18 cellular contexts compared by ENCODE assay signal in genomic region chr2:148701877-148702276, GRCh38. TPM values are rescaled to one million over a fixed set of nuclear protein-coding genes. Genes with fewer than 3 reads are reported as not detected.
DNase-seq lines count a peak whose midpoint lies in the region; ATAC-seq, FAIRE-seq and TF ChIP-seq lines count a peak whose summit lies in the region.
"Had no signal": no experiment of that assay in that cellular context is flagged by ENCODE, and none has a peak within 500 bp of the region (broad histone marks: within the 10 kb centered on the region; RNA-seq: fewer than 3 reads in every experiment).

No MANE protein-coding gene starts in this region.

- FAIRE-seq in G401.6 (lab: Jason Lieb, UNC) (peak; percentile 17), K562 (lab: Jason Lieb, UNC) (no peak)
- FAIRE-seq: GM12878, GM18507 had no signal

- peaks cover 6% of the 10 kb centered on the region; the same call in 2 of the 3 replicates for H3K36me3 ChIP-seq in K562 (ENCODE audit: control insufficient read depth, insufficient read depth, low read length)

- no peaks in the 10 kb centered on the region for H4K20me1 ChIP-seq in K562 (replicated peaks; ENCODE audit: control insufficient read depth, insufficient read depth, low read length)

- in situ Hi-C loops in K562 (cut with MboI), result no loop called here

- no peak overlapping the region for H3K4me2 ChIP-seq in K562 (ENCODE audit: insufficient read depth, low read length)

- H3K9ac ChIP-seq in K562 (ENCODE audit: insufficient read depth in 1 of 2, low read depth in 2 of 2, low read length in 2 of 2), result no peak overlapping the region

- intact Hi-C loops in activated CD8-positive, alpha-beta T cell treated with anti-CD3 and anti-CD28 coated beads for 36 hours (cut with micrococcal nuclease), result no loop called here
- intact Hi-C loops in K562 (cut with micrococcal nuclease), result no loop called here

- TF ChIP-seq RAD21 in K562 (CRISPR knock-in tag; conservative IDR thresholded peaks at IDR 0.05 in 1 of 2, IDR thresholded peaks at IDR 0.05 in 1 of 2), result no peak

- no peak overlapping the region for H2AFZ ChIP-seq in K562 (ENCODE audit: low read depth, low read length)

- H3K4me3 ChIP-seq in K562, result no peak overlapping the region
- H3K4me3 ChIP-seq: GM12878 had no signal

- H3K36me3 Mint-ChIP-seq in activated CD8-positive, alpha-beta T cell treated with anti-CD3 and anti-CD28 coated beads for 36 hours (ENCODE audit: low read depth), result peaks cover 83% of the 10 kb centered on the region
- H3K36me3 Mint-ChIP-seq in activated CD8-positive, alpha-beta T cell treated with anti-CD3 and anti-CD28 coated beads, Interleukin-2, amount 10 ng/mL, durations not matched to agents 7 days and 5 days (ENCODE audit: low read depth), result peaks cover 71% of the 10 kb centered on the region
- H3K36me3 Mint-ChIP-seq in progenitor cell of endocrine pancreas (ENCODE audit: insufficient read depth), result peaks cover 82% of the 10 kb centered on the region

- H3K9me3 Mint-ChIP-seq in activated CD8-positive, alpha-beta T cell treated with anti-CD3 and anti-CD28 coated beads for 36 hours, result peaks cover 31% of the 10 kb centered on the region
- peaks cover 50% of the 10 kb centered on the region for H3K9me3 Mint-ChIP-seq in activated CD8-positive, alpha-beta T cell treated with anti-CD3 and anti-CD28 coated beads, Interleukin-2, amount 10 ng/mL, durations not matched to agents 7 days and 5 days (ENCODE audit: insufficient read depth)
- H3K9me3 Mint-ChIP-seq in progenitor cell of endocrine pancreas (ENCODE audit: low read depth), result peaks cover 51% of the 10 kb centered on the region

- no peak for ATAC-seq in activated CD8-positive, alpha-beta T cell treated with anti-CD3 and anti-CD28 coated beads for 36 hours
- no peak for ATAC-seq in activated CD8-positive, alpha-beta T cell treated with anti-CD3 and anti-CD28 coated beads, Interleukin-2, amount 10 ng/mL, durations not matched to agents 7 days and 5 days
- no peak for ATAC-seq in K562
- no peak for ATAC-seq in GM18907 (IDR thresholded peaks at IDR 0.05; ENCODE audit: unreplicated experiment)
- ATAC-seq in GM19324 (IDR thresholded peaks at IDR 0.05; ENCODE audit: low FRiP score, unreplicated experiment), result no peak
- ATAC-seq: GM12878 had no signal

- no peaks in the 10 kb centered on the region for H3K27me3 ChIP-seq in K562 (ENCODE audit: control insufficient read depth in 2 of 2, insufficient read depth in 2 of 2, low read length in 2 of 2)

- no peak for TF ChIP-seq CTCF in activated CD8-positive, alpha-beta T cell treated with anti-CD3 and anti-CD28 coated beads for 36 hours (IDR thresholded peaks at IDR 0.05)
- TF ChIP-seq CTCF in K562 (IDR thresholded peaks at IDR 0.05 in 2 of 3, conservative IDR thresholded peaks at IDR 0.05 in 1 of 3; ENCODE audit: insufficient read depth in 2 of 3, low read depth in 1 of 3, low read length in 3 of 3) (no peak), progenitor cell of endocrine pancreas (IDR thresholded peaks at IDR 0.05; ENCODE audit: unreplicated experiment) (no peak)

- no TSS peak for BruUV-seq in K562 (replicated peaks; lab: Mats Ljungman, UMichigan)

- peaks cover 30% of the 10 kb centered on the region; the same call in 2 of the 3 replicates for H3K79me2 ChIP-seq in K562 (ENCODE audit: control insufficient read depth, insufficient read depth, low read length)

- H3K27ac ChIP-seq in K562 (ENCODE audit: extremely low read depth, low read depth, low read length), result no peak overlapping the region
- H3K27ac ChIP-seq: HL-60 had no signal

- TF ChIP-seq EP300 in K562 (IDR thresholded peaks at IDR 0.05; ENCODE audit: low read length), result no peak

- peaks cover 21% of the 10 kb centered on the region for H3K4me1 Mint-ChIP-seq in activated CD8-positive, alpha-beta T cell treated with anti-CD3 and anti-CD28 coated beads for 36 hours (ENCODE audit: low read depth)
- H3K4me1 Mint-ChIP-seq in activated CD8-positive, alpha-beta T cell treated with anti-CD3 and anti-CD28 coated beads, Interleukin-2, amount 10 ng/mL, durations not matched to agents 7 days and 5 days (ENCODE audit: low read depth), result no peaks in the 10 kb centered on the region
- H3K4me1 Mint-ChIP-seq in progenitor cell of endocrine pancreas (ENCODE audit: low read depth), result no peaks in the 10 kb centered on the region

- H3K9me1 ChIP-seq in K562 (ENCODE audit: control insufficient read depth, insufficient read depth, low read length), result no peaks in the 10 kb centered on the region

- H3K27me3 Mint-ChIP-seq in activated CD8-positive, alpha-beta T cell treated with anti-CD3 and anti-CD28 coated beads for 36 hours, result no peaks in the 10 kb centered on the region
- H3K27me3 Mint-ChIP-seq in activated CD8-positive, alpha-beta T cell treated with anti-CD3 and anti-CD28 coated beads, Interleukin-2, amount 10 ng/mL, durations not matched to agents 7 days and 5 days (ENCODE audit: low read depth), result no peaks in the 10 kb centered on the region
- H3K27me3 Mint-ChIP-seq in progenitor cell of endocrine pancreas, result no peaks in the 10 kb centered on the region
- H3K27me3 Mint-ChIP-seq: B cell; CD4-positive, alpha-beta T cell had no signal

- H3K27ac Mint-ChIP-seq in activated CD8-positive, alpha-beta T cell treated with anti-CD3 and anti-CD28 coated beads for 36 hours, result peak overlapping the region; percentile 36
- H3K27ac Mint-ChIP-seq in activated CD8-positive, alpha-beta T cell treated with anti-CD3 and anti-CD28 coated beads, Interleukin-2, amount 10 ng/mL, durations not matched to agents 7 days and 5 days, result no peak overlapping the region
- peak overlapping the region; percentile 71 for H3K27ac Mint-ChIP-seq in progenitor cell of endocrine pancreas
- H3K27ac Mint-ChIP-seq: B cell; CD4-positive, alpha-beta T cell; HFFc6 had no signal

- H3K4me1 ChIP-seq in K562 (replicated peaks in 1 of 2; ENCODE audit: control insufficient read depth in 2 of 2, insufficient read depth in 2 of 2, low read length in 2 of 2), result no peaks in the 10 kb centered on the region

- CTCF ChIA-PET in activated CD8-positive, alpha-beta T cell treated with anti-CD3 and anti-CD28 coated beads for 36 hours (lab: Charles Lee), result interaction anchor here (2.0 kb wide), 1 partner anchor 11 kb away, joined by 6 read pairs; no protein-coding TSS in a partner anchor
- CTCF ChIA-PET in activated CD8-positive, alpha-beta T cell treated with anti-CD3 and anti-CD28 coated beads, Interleukin-2, amount 10 ng/mL, durations not matched to agents 7 days and 5 days (lab: Charles Lee), result no interaction called here
- CTCF ChIA-PET in K562 (lab: Yijun Ruan, JAX; ENCODE audit: low intra/inter-chr PET ratio), result no interaction called here

- POLR2A ChIA-PET in activated CD8-positive, alpha-beta T cell treated with anti-CD3 and anti-CD28 coated beads for 36 hours (lab: Charles Lee), result no interaction called here
- POLR2A ChIA-PET in activated CD8-positive, alpha-beta T cell treated with anti-CD3 and anti-CD28 coated beads, Interleukin-2, amount 10 ng/mL, durations not matched to agents 7 days and 5 days (lab: Charles Lee), result no interaction called here
- POLR2A ChIA-PET in K562 (lab: Yijun Ruan, JAX), result no interaction called here

- H3K9me3 ChIP-seq in K562 (replicated peaks; ENCODE audit: control insufficient read depth, insufficient read depth, low read depth, low read length), result peaks cover 4% of the 10 kb centered on the region; the same call in 1 of the 2 replicates

- DNase-seq in activated CD8-positive, alpha-beta T cell treated with anti-CD3 and anti-CD28 coated beads for 36 hours, result no peak
- DNase-seq in activated CD8-positive, alpha-beta T cell treated with anti-CD3 and anti-CD28 coated beads, Interleukin-2, amount 10 ng/mL, durations not matched to agents 7 days and 5 days, result no peak
- DNase-seq in K562 (ENCODE audit: extremely low read depth in 1 of 4, low spot score in 3 of 4) (no peak), progenitor cell of endocrine pancreas (ENCODE audit: low spot score, unreplicated experiment) (no peak), NCI-H510A (lab: John Stamatoyannopoulos, UW) (no peak)
- DNase-seq: C1 segment of cervical spinal cord; Calu3; CD4-positive, alpha-beta T cell; DMS 273 treated with DMSO at 0.1 percent for 48 hours; HCEC 1CT; HFFc6 had no signal

- no peak overlapping the region for H3K4me3 Mint-ChIP-seq in activated CD8-positive, alpha-beta T cell treated with anti-CD3 and anti-CD28 coated beads for 36 hours
- H3K4me3 Mint-ChIP-seq in activated CD8-positive, alpha-beta T cell treated with anti-CD3 and anti-CD28 coated beads, Interleukin-2, amount 10 ng/mL, durations not matched to agents 7 days and 5 days, result no peak overlapping the region
- H3K4me3 Mint-ChIP-seq in progenitor cell of endocrine pancreas (ENCODE audit: low read depth), result no peak overlapping the region
- H3K4me3 Mint-ChIP-seq: B cell; CD4-positive, alpha-beta T cell; HFFc6 had no signal

- no peak for TF ChIP-seq POLR2A in K562 (conservative IDR thresholded peaks at IDR 0.05)

TF ChIP-seq in K562, 482 proteins besides CTCF, POLR2A, EP300 and RAD21 (continues in another document):
- TF ChIP-seq SRSF3 (IDR thresholded peaks at IDR 0.05; ENCODE audit: insufficient read depth, low read length) (no peak), SP2 (IDR thresholded peaks at IDR 0.05; ENCODE audit: extremely low read depth, low read depth, low read length, poor library complexity, severe bottlenecking) (no peak), MXI1 (IDR thresholded peaks at IDR 0.05; ENCODE audit: low read depth, low read length) (no peak), ZNF316 (IDR thresholded peaks at IDR 0.05) (peak; percentile 41)

RNA-seq across cellular contexts. Expression of gene EPC2, which starts 57.3 kb away (rescaled TPM):
- total RNA-seq in activated CD8-positive, alpha-beta T cell treated with anti-CD3 and anti-CD28 coated beads for 36 hours, result 10 to 100 TPM; 19.3 to 20.0 TPM
- total RNA-seq in activated CD8-positive, alpha-beta T cell treated with anti-CD3 and anti-CD28 coated beads, Interleukin-2, amount 10 ng/mL, durations not matched to agents 7 days and 5 days, result 10 to 100 TPM; 26.1 to 26.5 TPM
- 29.3 and 103 TPM in 2 replicates for total RNA-seq in K562 (2011; cell fraction: chromatin; rRNA removed; ENCODE audit: low replicate concordance)
- 17.2 and 20.8 TPM in 2 replicates for total RNA-seq in K562 (2011; cell fraction: nucleolus; rRNA removed)
- total RNA-seq in K562 (2011; cell fraction: nucleoplasm; rRNA removed), result 59.7 and 110 TPM in 2 replicates
- total RNA-seq in K562 (2014; rRNA removed) (17.2 and 18.0 TPM in 2 replicates), K562 (2014; rRNA removed; fragmentation: Illumina TruSeq; extraction: Trizol) (30.1 and 37.9 TPM in 2 replicates), K562 (2015; rRNA removed; fragmentation: Illumina TruSeq; extraction: Trizol) (29.5 and 31.9 TPM in 2 replicates), K562 (2021) (24.1 and 29.5 TPM in 2 replicates), progenitor cell of endocrine pancreas (50.4 and 53.1 TPM in 2 replicates)
- polyA plus RNA-seq in K562 (2011; rRNA removed) (30.7 and 35.8 TPM in 2 replicates), K562 (2014; fragmentation: Illumina TruSeq; extraction: Trizol) (28.0 and 29.1 TPM in 2 replicates), K562 (2014; fragmentation: Nextera tagmentation; extraction: Ambion mirVana) (1 to 10 TPM; 7.0 to 7.6 TPM), K562 (2014; rRNA removed) (17.3 and 20.0 TPM in 2 replicates)
- polyA plus RNA-seq in K562 (2011; cell fraction: cytosol; rRNA removed), result 11.9 and 22.2 TPM in 2 replicates
- polyA plus RNA-seq in K562 (2011; cell fraction: nucleus; rRNA removed), result 21.3 and 27.9 TPM in 2 replicates
- polyA plus RNA-seq in K562 (2012), result 18.9 and 24.2 TPM in 2 replicates
- polyA minus RNA-seq in K562 (2011; rRNA and poly(A)+ RNA removed), result 55.8 and 58.9 TPM in 2 replicates
- 12.3 and 15.6 TPM in 2 replicates for polyA minus RNA-seq in K562 (2011; cell fraction: cytosol; rRNA and poly(A)+ RNA removed)
- polyA minus RNA-seq in K562 (2011; cell fraction: nucleus; rRNA and poly(A)+ RNA removed), result 41.3 and 46.5 TPM in 2 replicates
